Comparison of ENCODE assay signal across 21 cellular contexts in the genomic region with DNA sequence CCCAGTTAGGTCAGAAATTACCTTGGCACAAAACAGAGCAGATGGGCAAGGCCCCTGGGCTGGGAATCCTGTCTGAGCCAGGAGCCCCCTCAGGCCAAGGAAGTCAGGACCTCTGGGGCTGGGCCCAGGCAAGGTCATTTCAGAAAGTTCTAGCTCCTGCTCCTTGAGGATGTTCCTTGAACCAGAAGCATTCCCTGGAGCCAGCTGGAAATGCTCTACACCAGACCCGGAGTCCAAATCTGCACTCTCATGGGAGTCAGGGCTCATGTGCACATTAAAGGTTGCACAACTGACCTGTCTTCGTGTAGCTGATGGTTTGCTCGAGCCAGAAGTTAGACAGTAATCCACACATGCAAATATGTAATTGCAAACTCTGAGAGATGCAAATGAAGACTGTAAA. TPM values are rescaled to one million over a fixed set of nuclear protein-coding genes. Genes with fewer than 3 reads are reported as not detected.
"Had no signal": no experiment of that assay in that cellular context is flagged by ENCODE, and none has a peak within 500 bp of the region (broad histone marks: within the 10 kb centered on the region; RNA-seq: fewer than 3 reads in every experiment).

No MANE protein-coding gene starts in this region.

- H3K9me3 Mint-ChIP-seq: activated B cell treated with CpG ODN at 0.5 μM for 24 hours; activated CD4-positive, alpha-beta memory T cell treated with anti-CD3 and anti-CD28 coated beads for 36 hours; activated naive CD8-positive, alpha-beta T cell treated with anti-CD3 and anti-CD28 coated beads for 36 hours; effector memory CD8-positive, alpha-beta T cell; natural killer cell; stimulated activated naive CD8-positive, alpha-beta T cell treated with anti-CD3 and anti-CD28 coated beads, Interleukin-15, amount 100 ng/mL, for 72 hours; T-cell had no signal

- H3K36me3 ChIP-seq: cardiac muscle cell, gastrocnemius medialis, lower lobe of right lung, thoracic aorta, upper lobe of right lung had no signal

- H3K27me3 ChIP-seq: cardiac muscle cell, gastrocnemius medialis, upper lobe of right lung had no signal

- H3K27ac ChIP-seq: cardiac muscle cell, gastrocnemius medialis, lower lobe of right lung, thoracic aorta, upper lobe of right lung had no signal

- H3K27ac Mint-ChIP-seq: activated B cell treated with CpG ODN at 0.5 μM for 24 hours; activated CD4-positive, alpha-beta memory T cell treated with anti-CD3 and anti-CD28 coated beads for 36 hours; activated naive CD8-positive, alpha-beta T cell treated with anti-CD3 and anti-CD28 coated beads for 36 hours; effector memory CD8-positive, alpha-beta T cell; natural killer cell; progenitor cell of endocrine pancreas; stimulated activated naive CD8-positive, alpha-beta T cell treated with anti-CD3 and anti-CD28 coated beads, Interleukin-15, amount 100 ng/mL, for 72 hours; T-cell had no signal

- H3K4me3 ChIP-seq: cardiac muscle cell, gastrocnemius medialis, lower lobe of right lung, thoracic aorta, upper lobe of right lung had no signal

- DNase-seq: activated B cell treated with CpG ODN at 0.5 μM for 24 hours; activated CD4-positive, alpha-beta memory T cell treated with anti-CD3 and anti-CD28 coated beads for 36 hours; activated CD4-positive, alpha-beta T cell treated with anti-CD3 and anti-CD28 coated beads for 4 hours; activated naive CD8-positive, alpha-beta T cell treated with anti-CD3 and anti-CD28 coated beads for 36 hours; amygdala; effector memory CD8-positive, alpha-beta T cell; gastrocnemius medialis; lower lobe of right lung; natural killer cell; nucleus accumbens; SK-N-SH; small intestine; stimulated activated CD4-positive, alpha-beta T cell treated with anti-CD3 and anti-CD28 coated beads, Interleukin-15, amount 100 ng/mL, for 24 hours; stimulated activated CD4-positive, alpha-beta T cell treated with anti-CD3 and anti-CD28 coated beads, Interleukin-2, amount 100 ng/mL, for 48 hours; stimulated activated naive CD8-positive, alpha-beta T cell treated with anti-CD3 and anti-CD28 coated beads, Interleukin-15, amount 100 ng/mL, for 72 hours; T-cell; T-helper 9 cell; upper lobe of right lung had no signal

- H3K36me3 Mint-ChIP-seq: activated CD4-positive, alpha-beta memory T cell treated with anti-CD3 and anti-CD28 coated beads for 36 hours; activated naive CD8-positive, alpha-beta T cell treated with anti-CD3 and anti-CD28 coated beads for 36 hours; natural killer cell; T-cell had no signal

- H3K4me1 ChIP-seq: gastrocnemius medialis, lower lobe of right lung, upper lobe of right lung had no signal

- ATAC-seq: effector memory CD8-positive, alpha-beta T cell; gastrocnemius medialis; lower lobe of right lung; stimulated activated naive CD8-positive, alpha-beta T cell treated with anti-CD3 and anti-CD28 coated beads, Interleukin-15, amount 100 ng/mL, for 72 hours; T-cell; upper lobe of right lung had no signal

- H3K9ac ChIP-seq: SK-N-SH had no signal

- H3K9me3 ChIP-seq: gastrocnemius medialis, lower lobe of right lung, SK-N-SH, thoracic aorta, upper lobe of right lung had no signal

- H3K4me3 Mint-ChIP-seq: activated B cell treated with CpG ODN at 0.5 μM for 24 hours; activated CD4-positive, alpha-beta memory T cell treated with anti-CD3 and anti-CD28 coated beads for 36 hours; activated naive CD8-positive, alpha-beta T cell treated with anti-CD3 and anti-CD28 coated beads for 36 hours; effector memory CD8-positive, alpha-beta T cell; natural killer cell; stimulated activated naive CD8-positive, alpha-beta T cell treated with anti-CD3 and anti-CD28 coated beads, Interleukin-15, amount 100 ng/mL, for 72 hours; T-cell had no signal

- H3K4me1 Mint-ChIP-seq: activated B cell treated with CpG ODN at 0.5 μM for 24 hours; activated naive CD8-positive, alpha-beta T cell treated with anti-CD3 and anti-CD28 coated beads for 36 hours; natural killer cell; stimulated activated naive CD8-positive, alpha-beta T cell treated with anti-CD3 and anti-CD28 coated beads, Interleukin-15, amount 100 ng/mL, for 72 hours; T-cell had no signal

- H3K27me3 Mint-ChIP-seq: progenitor cell of endocrine pancreas had no signal

RNA-seq across cellular contexts. Expression of a gene that starts 18.0 kb away (rescaled TPM):
- total RNA-seq: activated B cell treated with CpG ODN at 0.5 μM for 24 hours, natural killer cell had no signal
